9 cellular contexts compared by ENCODE assay signal in genomic region chr7:116271980-116272886, GRCh38.
DNase-seq lines count a peak whose midpoint lies in the region; ATAC-seq and TF ChIP-seq lines count a peak whose summit lies in the region.
"Had no signal": no experiment of that assay in that cellular context is flagged by ENCODE, and none has a peak within 500 bp of the region (broad histone marks: within the 10 kb centered on the region; RNA-seq: fewer than 3 reads in every experiment).

No MANE protein-coding gene starts in this region.

- CTCF ChIA-PET in activated naive CD4-positive, alpha-beta T cell treated with anti-CD3 and anti-CD28 coated beads for 36 hours (lab: Charles Lee) = interaction anchor here (1.2 kb wide), 1 partner anchor 106 kb away, joined by 3 read pairs; no protein-coding TSS in a partner anchor

- H3K36me3 ChIP-seq in vagina = no peaks in the 10 kb centered on the region

- in situ Hi-C loops in astrocyte of the spinal cord (cut with HindIII; ENCODE audit: low sequenced_read_pairs) = no loop called here

- peak overlapping the region; percentile 31 for H3K27ac ChIP-seq in vagina

- no peak overlapping the region for H3K27ac Mint-ChIP-seq in activated naive CD4-positive, alpha-beta T cell treated with anti-CD3 and anti-CD28 coated beads for 36 hours
- H3K27ac Mint-ChIP-seq: naive B cell had no signal

- no peaks in the 10 kb centered on the region for H3K36me3 Mint-ChIP-seq in activated naive CD4-positive, alpha-beta T cell treated with anti-CD3 and anti-CD28 coated beads for 36 hours (ENCODE audit: low read depth)
- H3K36me3 Mint-ChIP-seq: naive B cell had no signal

- H3K4me3 Mint-ChIP-seq in activated naive CD4-positive, alpha-beta T cell treated with anti-CD3 and anti-CD28 coated beads for 36 hours = no peak overlapping the region
- H3K4me3 Mint-ChIP-seq: naive B cell had no signal

- TF ChIP-seq CTCF in astrocyte of the spinal cord (IDR thresholded peaks at IDR 0.05; ENCODE audit: low read depth, low read length) (no peak), vagina (IDR thresholded peaks at IDR 0.05) (no peak)

- H3K4me1 Mint-ChIP-seq in activated naive CD4-positive, alpha-beta T cell treated with anti-CD3 and anti-CD28 coated beads for 36 hours (ENCODE audit: low read depth) = no peaks in the 10 kb centered on the region
- H3K4me1 Mint-ChIP-seq: naive B cell had no signal

- H3K27me3 ChIP-seq in vagina = no peaks in the 10 kb centered on the region

- no peaks in the 10 kb centered on the region for H3K9me3 Mint-ChIP-seq in activated naive CD4-positive, alpha-beta T cell treated with anti-CD3 and anti-CD28 coated beads for 36 hours

- peak; percentile 19 for DNase-seq in activated naive CD4-positive, alpha-beta T cell treated with anti-CD3 and anti-CD28 coated beads for 36 hours
- no peak for DNase-seq in activated naive CD4-positive, alpha-beta T cell (lab: John Stamatoyannopoulos, UW)
- DNase-seq in astrocyte of the spinal cord (ENCODE audit: low read depth, low spot score) (peak; percentile 95), left kidney (ENCODE audit: low read depth, low spot score) (peak; percentile 37), vagina (ENCODE audit: extremely low spot score in 2 of 2) (no peak), middle frontal gyrus (ENCODE audit: extremely low spot score, low spot score) (no peak), NCI-H526 treated with DMSO at 0.1 percent for 48 hours (lab: John Stamatoyannopoulos, UW) (no peak)
- DNase-seq: naive B cell had no signal

- H3K27me3 Mint-ChIP-seq in activated naive CD4-positive, alpha-beta T cell treated with anti-CD3 and anti-CD28 coated beads for 36 hours (ENCODE audit: low read depth) = peaks cover 5% of the 10 kb centered on the region

- intact Hi-C loops in activated naive CD4-positive, alpha-beta T cell treated with anti-CD3 and anti-CD28 coated beads for 36 hours (cut with micrococcal nuclease) = loop anchor here (2.0 kb wide), 1 partner anchor 25 kb away; no protein-coding TSS in a partner anchor
- intact Hi-C loops in vagina (cut with DNase I) = loop anchor here (2.0 kb wide), 1 partner anchor 255 kb away; no protein-coding TSS in a partner anchor

- H3K9me3 ChIP-seq in vagina = no peaks in the 10 kb centered on the region

- peaks cover 27% of the 10 kb centered on the region for H3K4me1 ChIP-seq in vagina

- ATAC-seq in GM21576 (IDR thresholded peaks at IDR 0.05; ENCODE audit: unreplicated experiment) = no peak

- TF ChIP-seq POLR2A in vagina (IDR thresholded peaks at IDR 0.05) = no peak

- no peak overlapping the region for H3K4me3 ChIP-seq in astrocyte of the spinal cord (ENCODE audit: low read depth, low read length)
- peak overlapping the region in 1 of 2 donors; percentile 11 for H3K4me3 ChIP-seq in vagina

Comparison
In these comparisons a context has a peak if more than half of its experiments do, and no peak if none do; other contexts are left out.
1. DNase-seq: peak in activated naive CD4-positive, alpha-beta T cell treated with anti-CD3 and anti-CD28 coated beads for 36 hours (single experiment), astrocyte of the spinal cord (single experiment) and left kidney (single experiment); none in activated naive CD4-positive, alpha-beta T cell (0 of 4), vagina (0 of 2), middle frontal gyrus (single experiment) and NCI-H526 treated with DMSO at 0.1 percent for 48 hours (single experiment).